In genomic region chr15:40941528-40942336, GRCh38 we compare ENCODE assay signal across 1 cellular context.
TF ChIP-seq lines count a peak whose summit lies in the region.

No MANE protein-coding gene starts in this region.

TF ChIP-seq in WTC11, 78 proteins besides CTCF, POLR2A, EP300 and RAD21 (continued from another document):
- TF ChIP-seq MYBL2 (CRISPR knock-in tag; IDR thresholded peaks at IDR 0.05): peak; percentile 64; the same call in 1 of the 2 replicates
- no peak for TF ChIP-seq USF1 (CRISPR knock-in tag; IDR thresholded peaks at IDR 0.05)
- TF ChIP-seq ZNF671 (CRISPR knock-in tag; IDR thresholded peaks at IDR 0.05): no peak
- TF ChIP-seq FOXP1 (CRISPR knock-in tag; IDR thresholded peaks at IDR 0.05; ENCODE audit: borderline replicate concordance): peak; percentile 57; the same call in 1 of the 2 replicates
- no peak for TF ChIP-seq SMAD4 (CRISPR knock-in tag; IDR thresholded peaks at IDR 0.05)
- no peak for TF ChIP-seq ZNF416 (CRISPR knock-in tag; IDR thresholded peaks at IDR 0.05)
- no peak for TF ChIP-seq PRDM15 (CRISPR knock-in tag; IDR thresholded peaks at IDR 0.05)
- TF ChIP-seq MAX (CRISPR knock-in tag; IDR thresholded peaks at IDR 0.05): peak; percentile 24; the same call in 1 of the 2 replicates
- TF ChIP-seq NFATC4 (CRISPR knock-in tag; IDR thresholded peaks at IDR 0.05): no peak
